ENCODE assay signal across 9 cellular contexts in genomic region chr10:62037890-62038608, GRCh38.
DNase-seq lines count a peak whose midpoint lies in the region; ATAC-seq and TF ChIP-seq lines count a peak whose summit lies in the region.
"Had no signal": no experiment of that assay in that cellular context is flagged by ENCODE, and none has a peak within 500 bp of the region (broad histone marks: within the 10 kb centered on the region; RNA-seq: fewer than 3 reads in every experiment).

No MANE protein-coding gene starts in this region.

- no peaks in the 10 kb centered on the region for H3K9me2 ChIP-seq in hepatocyte (replicated peaks; ENCODE audit: insufficient read depth)

- POLR2A ChIA-PET in activated CD4-positive, alpha-beta T cell treated with anti-CD3 and anti-CD28 coated beads, Interleukin-2, amount 10 ng/mL, durations not matched to agents 7 days and 5 days (lab: Charles Lee) = interaction anchor here (0.8 to 1.9 kb wide), 3 partner anchors 13 to 207 kb away, joined by 3 to 9 read pairs (median 4); no protein-coding TSS in a partner anchor

- peak overlapping the region; percentile 89 for H3K27ac Mint-ChIP-seq in activated CD4-positive, alpha-beta T cell treated with anti-CD3 and anti-CD28 coated beads, Interleukin-2, amount 10 ng/mL, durations not matched to agents 7 days and 5 days

- H3K27ac ChIP-seq in RWPE2 (ENCODE audit: poor library complexity, severe bottlenecking) (peak overlapping the region; percentile 74), hepatocyte (peak overlapping the region; percentile 88), stomach smooth muscle (ENCODE audit: low read length) (no peak overlapping the region)

- H3K9me3 ChIP-seq in RWPE2 (ENCODE audit: severe bottlenecking) = no peaks in the 10 kb centered on the region
- H3K9me3 ChIP-seq in hepatocyte (ENCODE audit: low read depth) = no peaks in the 10 kb centered on the region
- H3K9me3 ChIP-seq in stomach smooth muscle (ENCODE audit: control insufficient read depth in 2 of 2, low read length in 2 of 2) = no peaks in the 10 kb centered on the region

- no peaks in the 10 kb centered on the region for H3K27me3 ChIP-seq in RWPE2 (ENCODE audit: insufficient read depth, poor library complexity, severe bottlenecking)
- H3K27me3 ChIP-seq in hepatocyte = no peaks in the 10 kb centered on the region
- no peaks in the 10 kb centered on the region for H3K27me3 ChIP-seq in stomach smooth muscle (ENCODE audit: control insufficient read depth in 1 of 2, insufficient read depth in 2 of 2, low read length in 2 of 2)

- peak overlapping the region; percentile 11 for H3K4me3 Mint-ChIP-seq in activated CD4-positive, alpha-beta T cell treated with anti-CD3 and anti-CD28 coated beads, Interleukin-2, amount 10 ng/mL, durations not matched to agents 7 days and 5 days

- H3K36me3 ChIP-seq in RWPE2 (ENCODE audit: low read depth) (no peaks in the 10 kb centered on the region), hepatocyte (replicated peaks; ENCODE audit: insufficient read depth, low read depth) (no peaks in the 10 kb centered on the region), stomach smooth muscle (ENCODE audit: control insufficient read depth in 2 of 2, insufficient read depth in 2 of 2, low read length in 2 of 2) (no peaks in the 10 kb centered on the region)

- H3K4me1 Mint-ChIP-seq in activated CD4-positive, alpha-beta T cell treated with anti-CD3 and anti-CD28 coated beads, Interleukin-2, amount 10 ng/mL, durations not matched to agents 7 days and 5 days = peaks cover 86% of the 10 kb centered on the region

- CTCF ChIA-PET in activated CD4-positive, alpha-beta T cell treated with anti-CD3 and anti-CD28 coated beads, Interleukin-2, amount 10 ng/mL, durations not matched to agents 7 days and 5 days (lab: Charles Lee) = interaction anchor here (0.6 to 13.0 kb wide), 29 partner anchors 9 to 1898 kb away, joined by 3 to 164 read pairs (median 4); partner anchors contain the start of gene ARID5B

- DNase-seq in activated CD4-positive, alpha-beta T cell treated with anti-CD3 and anti-CD28 coated beads, Interleukin-2, amount 10 ng/mL, durations not matched to agents 7 days and 5 days = no peak
- no peak for DNase-seq in activated CD4-positive, alpha-beta T cell treated with anti-CD3 and anti-CD28 coated beads for 1 hour
- DNase-seq in RWPE2 (ENCODE audit: low spot score) = no peak
- DNase-seq in hepatocyte (ENCODE audit: low spot score) = peak; percentile 51
- no peak for DNase-seq in KG1 (lab: John Stamatoyannopoulos, UW)
- no peak for DNase-seq in SW 1271 (lab: John Stamatoyannopoulos, UW)

- peaks cover 40% of the 10 kb centered on the region for H3K36me3 Mint-ChIP-seq in activated CD4-positive, alpha-beta T cell treated with anti-CD3 and anti-CD28 coated beads, Interleukin-2, amount 10 ng/mL, durations not matched to agents 7 days and 5 days (ENCODE audit: low read depth)

- peak overlapping the region; percentile 36 to 37 for H3K9ac ChIP-seq in stomach smooth muscle (ENCODE audit: low read length in 2 of 2)

- no peak overlapping the region for H2AFZ ChIP-seq in hepatocyte

- H3K4me3 ChIP-seq in RWPE2 (ENCODE audit: severe bottlenecking) = no peak overlapping the region
- no peak overlapping the region for H3K4me3 ChIP-seq in hepatocyte
- H3K4me3 ChIP-seq in stomach smooth muscle (ENCODE audit: low read length in 2 of 2) = peak overlapping the region; percentile 15 to 65

- no peaks in the 10 kb centered on the region for H3K9me3 Mint-ChIP-seq in activated CD4-positive, alpha-beta T cell treated with anti-CD3 and anti-CD28 coated beads, Interleukin-2, amount 10 ng/mL, durations not matched to agents 7 days and 5 days
- H3K9me3 Mint-ChIP-seq: activated T-cell treated with anti-CD3 and anti-CD28 coated beads, Interleukin-2, amount 50 U/mL, for 4 hours had no signal

- ATAC-seq in RWPE2 (ENCODE audit: low read depth) (peak; percentile 28; the same call in 1 of the 3 replicates), HG03025 (IDR thresholded peaks at IDR 0.05; ENCODE audit: low FRiP score, unreplicated experiment) (no peak)

- TF ChIP-seq CTCF in RWPE2 (IDR thresholded peaks at IDR 0.05; ENCODE audit: poor library complexity, severe bottlenecking) (no peak), hepatocyte (IDR thresholded peaks at IDR 0.05; ENCODE audit: poor library complexity) (no peak)

- no peaks in the 10 kb centered on the region for H3K27me3 Mint-ChIP-seq in activated CD4-positive, alpha-beta T cell treated with anti-CD3 and anti-CD28 coated beads, Interleukin-2, amount 10 ng/mL, durations not matched to agents 7 days and 5 days

- peak overlapping the region; percentile 65 for H3K4me2 ChIP-seq in hepatocyte

- H3K4me1 ChIP-seq in RWPE2 (ENCODE audit: insufficient read depth, poor library complexity, severe bottlenecking) (peaks cover 39% of the 10 kb centered on the region), hepatocyte (ENCODE audit: insufficient read depth) (peaks cover 62% of the 10 kb centered on the region), stomach smooth muscle (ENCODE audit: control insufficient read depth, insufficient read depth, low read length) (peaks cover 22% of the 10 kb centered on the region)

- H4K20me1 ChIP-seq in hepatocyte (ENCODE audit: insufficient read depth, poor library complexity, severe bottlenecking) = no peaks in the 10 kb centered on the region

- peaks cover 80% of the 10 kb centered on the region for H3K79me2 ChIP-seq in hepatocyte

Comparison
In these comparisons a context has a peak if more than half of its experiments do, and no peak if none do; other contexts are left out.
1. H3K4me3 ChIP-seq: peak in stomach smooth muscle (2 of 2); none in RWPE2 (single experiment) and hepatocyte (single experiment).